1 cellular context compared by ENCODE assay signal in the genomic region with DNA sequence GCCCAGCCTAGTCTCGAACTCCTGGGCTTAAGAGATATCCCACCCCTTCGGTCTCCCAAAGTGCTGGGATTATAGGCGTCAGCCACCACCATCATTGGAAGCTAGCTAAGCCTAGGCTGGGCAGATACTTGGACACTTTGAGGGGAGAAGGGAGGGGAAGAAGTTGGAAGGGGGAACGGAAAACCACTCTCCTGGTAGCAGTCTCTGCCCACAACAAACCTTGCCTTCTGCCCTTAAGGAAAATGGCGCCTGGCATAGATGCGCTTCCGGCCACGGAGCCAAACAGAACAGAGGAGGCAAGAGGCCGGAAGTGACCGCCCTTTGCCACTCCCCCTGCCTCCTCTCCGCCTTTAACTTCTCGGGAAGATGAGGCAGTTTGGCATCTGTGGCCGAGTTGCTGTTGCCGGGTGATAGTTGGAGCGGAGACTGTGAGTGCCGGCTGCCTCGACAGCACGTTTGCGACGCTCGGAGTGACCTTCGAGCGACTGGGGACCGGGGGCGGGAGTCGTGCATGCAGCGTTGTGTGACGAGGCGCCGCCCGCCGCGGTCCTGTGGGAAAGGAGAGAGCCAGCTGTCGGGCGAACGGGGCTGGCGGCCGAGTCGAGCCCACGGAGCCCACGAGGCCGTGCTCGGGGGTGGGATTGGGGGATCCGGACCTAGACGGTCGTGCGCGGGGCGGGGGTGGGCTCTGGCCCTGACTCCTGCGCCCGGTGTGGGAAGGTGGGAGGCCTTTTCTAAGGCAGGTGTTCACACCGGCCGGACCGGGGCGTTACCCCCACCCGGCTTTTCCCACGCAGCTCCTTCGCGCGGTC.
A peak's percentile ranks its signal among the peaks of the same experiment; 100 is the strongest.
TF ChIP-seq lines count a peak whose summit lies in the region.

A gene (plus strand): TSS at position 327 of the 812 bp plus-strand sequence. CDS start 1,143 bp downstream, outside the sequence.

TF ChIP-seq in K562, 482 proteins besides CTCF, POLR2A, EP300 and RAD21 (continued from another document and continues in another):
- TF ChIP-seq, protein P1, sequence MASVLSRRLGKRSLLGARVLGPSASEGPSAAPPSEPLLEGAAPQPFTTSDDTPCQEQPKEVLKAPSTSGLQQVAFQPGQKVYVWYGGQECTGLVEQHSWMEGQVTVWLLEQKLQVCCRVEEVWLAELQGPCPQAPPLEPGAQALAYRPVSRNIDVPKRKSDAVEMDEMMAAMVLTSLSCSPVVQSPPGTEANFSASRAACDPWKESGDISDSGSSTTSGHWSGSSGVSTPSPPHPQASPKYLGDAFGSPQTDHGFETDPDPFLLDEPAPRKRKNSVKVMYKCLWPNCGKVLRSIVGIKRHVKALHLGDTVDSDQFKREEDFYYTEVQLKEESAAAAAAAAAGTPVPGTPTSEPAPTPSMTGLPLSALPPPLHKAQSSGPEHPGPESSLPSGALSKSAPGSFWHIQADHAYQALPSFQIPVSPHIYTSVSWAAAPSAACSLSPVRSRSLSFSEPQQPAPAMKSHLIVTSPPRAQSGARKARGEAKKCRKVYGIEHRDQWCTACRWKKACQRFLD (CRISPR knock-in tag; IDR thresholded peaks at IDR 0.05), result 0 out of 2 replicates have a peak, but pooled peaks have one; percentile 55
- TF ChIP-seq ZNF644 (tag; IDR thresholded peaks at IDR 0.05; ENCODE audit: low read depth) (no peak), NR2F6 (CRISPR knock-in tag; IDR thresholded peaks at IDR 0.05) (no peak), MED1 (CRISPR knock-in tag; IDR thresholded peaks at IDR 0.05; ENCODE audit: borderline replicate concordance) (no peak), HCFC1 (IDR thresholded peaks at IDR 0.05; ENCODE audit: low read depth, low read length) (peak; percentile 86), MAFG (tag; conservative IDR thresholded peaks at IDR 0.05) (no peak), BRF1 (IDR thresholded peaks at IDR 0.05; ENCODE audit: borderline replicate concordance, extremely low read depth, insufficient read length) (no peak), EHMT2 (IDR thresholded peaks at IDR 0.05) (peak; percentile 79), ZNF384 (IDR thresholded peaks at IDR 0.05; ENCODE audit: low read depth, low read length) (no peak), MTA1 (IDR thresholded peaks at IDR 0.05; ENCODE audit: borderline replicate concordance) (no peak), SLC30A9 (CRISPR knock-in tag; IDR thresholded peaks at IDR 0.05) (no peak), SOX6 (IDR thresholded peaks at IDR 0.05) (0 out of 2 replicates have a peak, but pooled peaks have one; percentile 12), ZSCAN32 (CRISPR knock-in tag; IDR thresholded peaks at IDR 0.05) (no peak), KDM4B (IDR thresholded peaks at IDR 0.05; ENCODE audit: borderline replicate concordance in 2 of 2, low read depth in 1 of 2) (0 out of 4 replicates have a peak, but pooled peaks of 1 of the 2 experiments have one; percentile 54), NCOA4 (IDR thresholded peaks at IDR 0.05; ENCODE audit: partially characterized antibody) (no peak), MYNN (IDR thresholded peaks at IDR 0.05) (no peak; the same call in 1 of the 2 replicates), MYNN (CRISPR knock-in tag; IDR thresholded peaks at IDR 0.05) (no peak), CC2D1A (IDR thresholded peaks at IDR 0.05) (0 out of 2 replicates have a peak, but pooled peaks have one; percentile 51), POLR2B (IDR thresholded peaks at IDR 0.05; ENCODE audit: low read depth, partially characterized antibody) (peak; percentile 82), HMG20A (CRISPR knock-in tag; conservative IDR thresholded peaks at IDR 0.05) (no peak), SMARCA5 (IDR thresholded peaks at IDR 0.05) (no peak), FOXM1 (IDR thresholded peaks at IDR 0.05; ENCODE audit: low read depth) (no peak; the same call in 1 of the 2 replicates), FOXM1 (CRISPR knock-in tag; IDR thresholded peaks at IDR 0.05; ENCODE audit: low read depth) (0 out of 2 replicates have a peak, but pooled peaks have one; percentile 50)
- TF ChIP-seq, protein P2, sequence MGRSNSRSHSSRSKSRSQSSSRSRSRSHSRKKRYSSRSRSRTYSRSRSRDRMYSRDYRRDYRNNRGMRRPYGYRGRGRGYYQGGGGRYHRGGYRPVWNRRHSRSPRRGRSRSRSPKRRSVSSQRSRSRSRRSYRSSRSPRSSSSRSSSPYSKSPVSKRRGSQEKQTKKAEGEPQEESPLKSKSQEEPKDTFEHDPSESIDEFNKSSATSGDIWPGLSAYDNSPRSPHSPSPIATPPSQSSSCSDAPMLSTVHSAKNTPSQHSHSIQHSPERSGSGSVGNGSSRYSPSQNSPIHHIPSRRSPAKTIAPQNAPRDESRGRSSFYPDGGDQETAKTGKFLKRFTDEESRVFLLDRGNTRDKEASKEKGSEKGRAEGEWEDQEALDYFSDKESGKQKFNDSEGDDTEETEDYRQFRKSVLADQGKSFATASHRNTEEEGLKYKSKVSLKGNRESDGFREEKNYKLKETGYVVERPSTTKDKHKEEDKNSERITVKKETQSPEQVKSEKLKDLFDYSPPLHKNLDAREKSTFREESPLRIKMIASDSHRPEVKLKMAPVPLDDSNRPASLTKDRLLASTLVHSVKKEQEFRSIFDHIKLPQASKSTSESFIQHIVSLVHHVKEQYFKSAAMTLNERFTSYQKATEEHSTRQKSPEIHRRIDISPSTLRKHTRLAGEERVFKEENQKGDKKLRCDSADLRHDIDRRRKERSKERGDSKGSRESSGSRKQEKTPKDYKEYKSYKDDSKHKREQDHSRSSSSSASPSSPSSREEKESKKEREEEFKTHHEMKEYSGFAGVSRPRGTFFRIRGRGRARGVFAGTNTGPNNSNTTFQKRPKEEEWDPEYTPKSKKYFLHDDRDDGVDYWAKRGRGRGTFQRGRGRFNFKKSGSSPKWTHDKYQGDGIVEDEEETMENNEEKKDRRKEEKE (IDR thresholded peaks at IDR 0.05; ENCODE audit: borderline replicate concordance in 1 of 2, control insufficient read depth in 1 of 2, low read depth in 2 of 2, low read length in 1 of 2), result no peak
- TF ChIP-seq, protein P3, sequence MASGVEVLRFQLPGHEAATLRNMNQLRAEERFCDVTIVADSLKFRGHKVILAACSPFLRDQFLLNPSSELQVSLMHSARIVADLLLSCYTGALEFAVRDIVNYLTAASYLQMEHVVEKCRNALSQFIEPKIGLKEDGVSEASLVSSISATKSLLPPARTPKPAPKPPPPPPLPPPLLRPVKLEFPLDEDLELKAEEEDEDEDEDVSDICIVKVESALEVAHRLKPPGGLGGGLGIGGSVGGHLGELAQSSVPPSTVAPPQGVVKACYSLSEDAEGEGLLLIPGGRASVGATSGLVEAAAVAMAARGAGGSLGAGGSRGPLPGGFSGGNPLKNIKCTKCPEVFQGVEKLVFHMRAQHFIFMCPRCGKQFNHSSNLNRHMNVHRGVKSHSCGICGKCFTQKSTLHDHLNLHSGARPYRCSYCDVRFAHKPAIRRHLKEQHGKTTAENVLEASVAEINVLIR (CRISPR knock-in tag; IDR thresholded peaks at IDR 0.05), result peak; percentile 23; the same call in 1 of the 2 replicates
- TF ChIP-seq, protein P4, sequence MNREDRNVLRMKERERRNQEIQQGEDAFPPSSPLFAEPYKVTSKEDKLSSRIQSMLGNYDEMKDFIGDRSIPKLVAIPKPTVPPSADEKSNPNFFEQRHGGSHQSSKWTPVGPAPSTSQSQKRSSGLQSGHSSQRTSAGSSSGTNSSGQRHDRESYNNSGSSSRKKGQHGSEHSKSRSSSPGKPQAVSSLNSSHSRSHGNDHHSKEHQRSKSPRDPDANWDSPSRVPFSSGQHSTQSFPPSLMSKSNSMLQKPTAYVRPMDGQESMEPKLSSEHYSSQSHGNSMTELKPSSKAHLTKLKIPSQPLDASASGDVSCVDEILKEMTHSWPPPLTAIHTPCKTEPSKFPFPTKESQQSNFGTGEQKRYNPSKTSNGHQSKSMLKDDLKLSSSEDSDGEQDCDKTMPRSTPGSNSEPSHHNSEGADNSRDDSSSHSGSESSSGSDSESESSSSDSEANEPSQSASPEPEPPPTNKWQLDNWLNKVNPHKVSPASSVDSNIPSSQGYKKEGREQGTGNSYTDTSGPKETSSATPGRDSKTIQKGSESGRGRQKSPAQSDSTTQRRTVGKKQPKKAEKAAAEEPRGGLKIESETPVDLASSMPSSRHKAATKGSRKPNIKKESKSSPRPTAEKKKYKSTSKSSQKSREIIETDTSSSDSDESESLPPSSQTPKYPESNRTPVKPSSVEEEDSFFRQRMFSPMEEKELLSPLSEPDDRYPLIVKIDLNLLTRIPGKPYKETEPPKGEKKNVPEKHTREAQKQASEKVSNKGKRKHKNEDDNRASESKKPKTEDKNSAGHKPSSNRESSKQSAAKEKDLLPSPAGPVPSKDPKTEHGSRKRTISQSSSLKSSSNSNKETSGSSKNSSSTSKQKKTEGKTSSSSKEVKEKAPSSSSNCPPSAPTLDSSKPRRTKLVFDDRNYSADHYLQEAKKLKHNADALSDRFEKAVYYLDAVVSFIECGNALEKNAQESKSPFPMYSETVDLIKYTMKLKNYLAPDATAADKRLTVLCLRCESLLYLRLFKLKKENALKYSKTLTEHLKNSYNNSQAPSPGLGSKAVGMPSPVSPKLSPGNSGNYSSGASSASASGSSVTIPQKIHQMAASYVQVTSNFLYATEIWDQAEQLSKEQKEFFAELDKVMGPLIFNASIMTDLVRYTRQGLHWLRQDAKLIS (CRISPR knock-in tag; IDR thresholded peaks at IDR 0.05), result peak; percentile 93
- TF ChIP-seq, protein P5, sequence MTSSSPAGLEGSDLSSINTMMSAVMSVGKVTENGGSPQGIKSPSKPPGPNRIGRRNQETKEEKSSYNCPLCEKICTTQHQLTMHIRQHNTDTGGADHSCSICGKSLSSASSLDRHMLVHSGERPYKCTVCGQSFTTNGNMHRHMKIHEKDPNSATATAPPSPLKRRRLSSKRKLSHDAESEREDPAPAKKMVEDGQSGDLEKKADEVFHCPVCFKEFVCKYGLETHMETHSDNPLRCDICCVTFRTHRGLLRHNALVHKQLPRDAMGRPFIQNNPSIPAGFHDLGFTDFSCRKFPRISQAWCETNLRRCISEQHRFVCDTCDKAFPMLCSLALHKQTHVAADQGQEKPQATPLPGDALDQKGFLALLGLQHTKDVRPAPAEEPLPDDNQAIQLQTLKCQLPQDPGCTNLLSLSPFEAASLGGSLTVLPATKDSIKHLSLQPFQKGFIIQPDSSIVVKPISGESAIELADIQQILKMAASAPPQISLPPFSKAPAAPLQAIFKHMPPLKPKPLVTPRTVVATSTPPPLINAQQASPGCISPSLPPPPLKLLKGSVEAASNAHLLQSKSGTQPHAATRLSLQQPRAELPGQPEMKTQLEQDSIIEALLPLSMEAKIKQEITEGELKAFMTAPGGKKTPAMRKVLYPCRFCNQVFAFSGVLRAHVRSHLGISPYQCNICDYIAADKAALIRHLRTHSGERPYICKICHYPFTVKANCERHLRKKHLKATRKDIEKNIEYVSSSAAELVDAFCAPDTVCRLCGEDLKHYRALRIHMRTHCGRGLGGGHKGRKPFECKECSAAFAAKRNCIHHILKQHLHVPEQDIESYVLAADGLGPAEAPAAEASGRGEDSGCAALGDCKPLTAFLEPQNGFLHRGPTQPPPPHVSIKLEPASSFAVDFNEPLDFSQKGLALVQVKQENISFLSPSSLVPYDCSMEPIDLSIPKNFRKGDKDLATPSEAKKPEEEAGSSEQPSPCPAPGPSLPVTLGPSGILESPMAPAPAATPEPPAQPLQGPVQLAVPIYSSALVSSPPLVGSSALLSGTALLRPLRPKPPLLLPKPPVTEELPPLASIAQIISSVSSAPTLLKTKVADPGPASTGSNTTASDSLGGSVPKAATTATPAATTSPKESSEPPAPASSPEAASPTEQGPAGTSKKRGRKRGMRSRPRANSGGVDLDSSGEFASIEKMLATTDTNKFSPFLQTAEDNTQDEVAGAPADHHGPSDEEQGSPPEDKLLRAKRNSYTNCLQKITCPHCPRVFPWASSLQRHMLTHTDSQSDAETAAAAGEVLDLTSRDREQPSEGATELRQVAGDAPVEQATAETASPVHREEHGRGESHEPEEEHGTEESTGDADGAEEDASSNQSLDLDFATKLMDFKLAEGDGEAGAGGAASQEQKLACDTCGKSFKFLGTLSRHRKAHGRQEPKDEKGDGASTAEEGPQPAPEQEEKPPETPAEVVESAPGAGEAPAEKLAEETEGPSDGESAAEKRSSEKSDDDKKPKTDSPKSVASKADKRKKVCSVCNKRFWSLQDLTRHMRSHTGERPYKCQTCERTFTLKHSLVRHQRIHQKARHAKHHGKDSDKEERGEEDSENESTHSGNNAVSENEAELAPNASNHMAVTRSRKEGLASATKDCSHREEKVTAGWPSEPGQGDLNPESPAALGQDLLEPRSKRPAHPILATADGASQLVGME (CRISPR knock-in tag; IDR thresholded peaks at IDR 0.05), result no peak
- TF ChIP-seq, protein P6, sequence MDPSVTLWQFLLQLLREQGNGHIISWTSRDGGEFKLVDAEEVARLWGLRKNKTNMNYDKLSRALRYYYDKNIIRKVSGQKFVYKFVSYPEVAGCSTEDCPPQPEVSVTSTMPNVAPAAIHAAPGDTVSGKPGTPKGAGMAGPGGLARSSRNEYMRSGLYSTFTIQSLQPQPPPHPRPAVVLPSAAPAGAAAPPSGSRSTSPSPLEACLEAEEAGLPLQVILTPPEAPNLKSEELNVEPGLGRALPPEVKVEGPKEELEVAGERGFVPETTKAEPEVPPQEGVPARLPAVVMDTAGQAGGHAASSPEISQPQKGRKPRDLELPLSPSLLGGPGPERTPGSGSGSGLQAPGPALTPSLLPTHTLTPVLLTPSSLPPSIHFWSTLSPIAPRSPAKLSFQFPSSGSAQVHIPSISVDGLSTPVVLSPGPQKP (CRISPR knock-in tag; IDR thresholded peaks at IDR 0.05), result no peak
- TF ChIP-seq, protein P7, sequence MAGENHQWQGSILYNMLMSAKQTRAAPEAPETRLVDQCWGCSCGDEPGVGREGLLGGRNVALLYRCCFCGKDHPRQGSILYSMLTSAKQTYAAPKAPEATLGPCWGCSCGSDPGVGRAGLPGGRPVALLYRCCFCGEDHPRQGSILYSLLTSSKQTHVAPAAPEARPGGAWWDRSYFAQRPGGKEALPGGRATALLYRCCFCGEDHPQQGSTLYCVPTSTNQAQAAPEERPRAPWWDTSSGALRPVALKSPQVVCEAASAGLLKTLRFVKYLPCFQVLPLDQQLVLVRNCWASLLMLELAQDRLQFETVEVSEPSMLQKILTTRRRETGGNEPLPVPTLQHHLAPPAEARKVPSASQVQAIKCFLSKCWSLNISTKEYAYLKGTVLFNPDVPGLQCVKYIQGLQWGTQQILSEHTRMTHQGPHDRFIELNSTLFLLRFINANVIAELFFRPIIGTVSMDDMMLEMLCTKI (IDR thresholded peaks at IDR 0.05; ENCODE audit: partially characterized antibody), result no peak
- TF ChIP-seq, protein P8, sequence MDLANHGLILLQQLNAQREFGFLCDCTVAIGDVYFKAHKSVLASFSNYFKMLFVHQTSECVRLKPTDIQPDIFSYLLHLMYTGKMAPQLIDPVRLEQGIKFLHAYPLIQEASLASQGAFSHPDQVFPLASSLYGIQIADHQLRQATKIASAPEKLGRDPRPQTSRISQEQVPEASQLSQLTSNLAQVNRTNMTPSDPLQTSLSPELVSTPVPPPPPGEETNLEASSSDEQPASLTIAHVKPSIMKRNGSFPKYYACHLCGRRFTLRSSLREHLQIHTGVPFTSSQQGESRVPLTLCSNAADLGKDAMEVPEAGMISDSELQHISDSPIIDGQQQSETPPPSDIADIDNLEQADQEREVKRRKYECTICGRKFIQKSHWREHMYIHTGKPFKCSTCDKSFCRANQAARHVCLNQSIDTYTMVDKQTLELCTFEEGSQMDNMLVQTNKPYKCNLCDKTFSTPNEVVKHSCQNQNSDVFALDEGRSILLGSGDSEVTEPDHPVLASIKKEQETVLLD (IDR thresholded peaks at IDR 0.05), result 0 out of 2 replicates have a peak, but pooled peaks have one; percentile 14
- TF ChIP-seq, protein P9, sequence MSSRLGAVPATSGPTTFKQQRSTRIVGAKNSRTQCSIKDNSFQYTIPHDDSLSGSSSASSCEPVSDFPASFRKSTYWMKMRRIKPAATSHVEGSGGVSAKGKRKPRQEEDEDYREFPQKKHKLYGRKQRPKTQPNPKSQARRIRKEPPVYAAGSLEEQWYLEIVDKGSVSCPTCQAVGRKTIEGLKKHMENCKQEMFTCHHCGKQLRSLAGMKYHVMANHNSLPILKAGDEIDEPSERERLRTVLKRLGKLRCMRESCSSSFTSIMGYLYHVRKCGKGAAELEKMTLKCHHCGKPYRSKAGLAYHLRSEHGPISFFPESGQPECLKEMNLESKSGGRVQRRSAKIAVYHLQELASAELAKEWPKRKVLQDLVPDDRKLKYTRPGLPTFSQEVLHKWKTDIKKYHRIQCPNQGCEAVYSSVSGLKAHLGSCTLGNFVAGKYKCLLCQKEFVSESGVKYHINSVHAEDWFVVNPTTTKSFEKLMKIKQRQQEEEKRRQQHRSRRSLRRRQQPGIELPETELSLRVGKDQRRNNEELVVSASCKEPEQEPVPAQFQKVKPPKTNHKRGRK (tag; IDR thresholded peaks at IDR 0.05), result no peak
